1 cellular context compared by ENCODE assay signal in genomic region chr20:50724851-50725721, GRCh38.
TF ChIP-seq lines count a peak whose summit lies in the region.

No MANE protein-coding gene starts in this region.

TF ChIP-seq in K562, 482 proteins besides CTCF, POLR2A, EP300 and RAD21 (continued from another document and continues in another):
- peak; percentile 60 to 75; a peak in 3 of 4 replicates for TF ChIP-seq BCLAF1 (IDR thresholded peaks at IDR 0.05; ENCODE audit: borderline replicate concordance in 1 of 2, control insufficient read depth in 1 of 2, low read depth in 2 of 2, low read length in 1 of 2)
- no peak for TF ChIP-seq SRF (CRISPR knock-in tag; IDR thresholded peaks at IDR 0.05)
- no peak for TF ChIP-seq PHF20 (IDR thresholded peaks at IDR 0.05; ENCODE audit: partially characterized antibody)
- no peak for TF ChIP-seq ZNF263 (CRISPR knock-in tag; IDR thresholded peaks at IDR 0.05; ENCODE audit: borderline replicate concordance)
- no peak; the same call in 1 of the 2 replicates for TF ChIP-seq RFX1 (IDR thresholded peaks at IDR 0.05)
- no peak for TF ChIP-seq SAFB (IDR thresholded peaks at IDR 0.05; ENCODE audit: borderline replicate concordance, low read depth, low read length)
- TF ChIP-seq HBP1 (CRISPR knock-in tag; IDR thresholded peaks at IDR 0.05): no peak
- TF ChIP-seq NR1H2 (CRISPR knock-in tag; IDR thresholded peaks at IDR 0.05): no peak
- no peak for TF ChIP-seq HNRNPH1 (optimal IDR thresholded peaks at IDR 0.05; ENCODE audit: low read depth, low read length)
- TF ChIP-seq CHD2 (IDR thresholded peaks at IDR 0.05; ENCODE audit: low read depth, low read length): 0 out of 2 replicates have a peak, but pooled peaks have one; percentile 41
- no peak for TF ChIP-seq ARID3B (CRISPR knock-in tag; IDR thresholded peaks at IDR 0.05; ENCODE audit: borderline replicate concordance)
- no peak for TF ChIP-seq SMC3 (conservative IDR thresholded peaks at IDR 0.05; ENCODE audit: insufficient read depth, low read depth, low read length)
- TF ChIP-seq ZBTB17 (CRISPR knock-in tag; IDR thresholded peaks at IDR 0.05): no peak
- peak; percentile 56; the same call in 1 of the 2 replicates for TF ChIP-seq NFIC (IDR thresholded peaks at IDR 0.05)
- TF ChIP-seq CBX5 (IDR thresholded peaks at IDR 0.05; ENCODE audit: borderline replicate concordance, low read depth): no peak
- TF ChIP-seq PKNOX1 (IDR thresholded peaks at IDR 0.05): no peak
- peak in 1 of 2 experiments; percentile 91; a peak in 2 of 4 replicates for TF ChIP-seq HDAC1 (IDR thresholded peaks at IDR 0.05)
- 0 out of 2 replicates have a peak, but pooled peaks have one; percentile 35 for TF ChIP-seq ZNF740 (CRISPR knock-in tag; IDR thresholded peaks at IDR 0.05)
- TF ChIP-seq ZNF740 (tag; IDR thresholded peaks at IDR 0.05): no peak
- TF ChIP-seq PYGO2 (tag; IDR thresholded peaks at IDR 0.05): no peak
- TF ChIP-seq CEBPZ (IDR thresholded peaks at IDR 0.05; ENCODE audit: borderline replicate concordance, low read depth, low read length): no peak
- TF ChIP-seq TRIM24 (IDR thresholded peaks at IDR 0.05): peak; percentile 60 to 61; a peak in 3 of 4 replicates
- no peak for TF ChIP-seq GTF2A2 (tag; IDR thresholded peaks at IDR 0.05)
- no peak for TF ChIP-seq TSC22D4 (tag; IDR thresholded peaks at IDR 0.05)
- no peak for TF ChIP-seq E2F1 (CRISPR knock-in tag; IDR thresholded peaks at IDR 0.05)
- TF ChIP-seq E2F6 (IDR thresholded peaks at IDR 0.05; ENCODE audit: borderline replicate concordance in 1 of 2, extremely low read depth in 1 of 2, insufficient read depth in 1 of 2, insufficient read length in 1 of 2, low read depth in 1 of 2, low read length in 1 of 2, poor library complexity in 1 of 2, severe bottlenecking in 1 of 2): no peak
- no peak for TF ChIP-seq HNRNPUL1 (IDR thresholded peaks at IDR 0.05; ENCODE audit: low read length)
- TF ChIP-seq ZNF512 (tag; IDR thresholded peaks at IDR 0.05): no peak
- TF ChIP-seq MTF1 (CRISPR knock-in tag; IDR thresholded peaks at IDR 0.05; ENCODE audit: borderline replicate concordance): no peak
- TF ChIP-seq ZNF609 (CRISPR knock-in tag; IDR thresholded peaks at IDR 0.05; ENCODE audit: borderline replicate concordance): no peak
- TF ChIP-seq PPARD (CRISPR knock-in tag; IDR thresholded peaks at IDR 0.05): no peak
- no peak for TF ChIP-seq HNRNPK (IDR thresholded peaks at IDR 0.05; ENCODE audit: low read depth, low read length, poor library complexity, severe bottlenecking)
- TF ChIP-seq ETV1 (tag; conservative IDR thresholded peaks at IDR 0.05; ENCODE audit: low read depth): no peak
- TF ChIP-seq PCBP2 (IDR thresholded peaks at IDR 0.05; ENCODE audit: low read depth, low read length, poor library complexity, severe bottlenecking): no peak
- no peak for TF ChIP-seq RBFOX2 (IDR thresholded peaks at IDR 0.05; ENCODE audit: low read depth, low read length)
- no peak for TF ChIP-seq OTX1 (CRISPR knock-in tag; IDR thresholded peaks at IDR 0.05)
- TF ChIP-seq NCOA1 (IDR thresholded peaks at IDR 0.05; ENCODE audit: low read depth): peak; percentile 23; the same call in 1 of the 2 replicates
- TF ChIP-seq MED1 (CRISPR knock-in tag; IDR thresholded peaks at IDR 0.05; ENCODE audit: borderline replicate concordance): no peak
- TF ChIP-seq ZNF431 (CRISPR knock-in tag; IDR thresholded peaks at IDR 0.05): no peak
- no peak for TF ChIP-seq SRSF9 (IDR thresholded peaks at IDR 0.05; ENCODE audit: borderline replicate concordance, low read depth, low read length)
- no peak for TF ChIP-seq FIP1L1 (IDR thresholded peaks at IDR 0.05; ENCODE audit: low read depth, low read length, poor library complexity, severe bottlenecking)
- TF ChIP-seq CREB1 (IDR thresholded peaks at IDR 0.05): peak; percentile 34; the same call in 1 of the 2 replicates
- TF ChIP-seq CREB1 (CRISPR knock-in tag; IDR thresholded peaks at IDR 0.05): no peak
